Comparison of ENCODE assay signal across 1 cellular context in the genomic region with DNA sequence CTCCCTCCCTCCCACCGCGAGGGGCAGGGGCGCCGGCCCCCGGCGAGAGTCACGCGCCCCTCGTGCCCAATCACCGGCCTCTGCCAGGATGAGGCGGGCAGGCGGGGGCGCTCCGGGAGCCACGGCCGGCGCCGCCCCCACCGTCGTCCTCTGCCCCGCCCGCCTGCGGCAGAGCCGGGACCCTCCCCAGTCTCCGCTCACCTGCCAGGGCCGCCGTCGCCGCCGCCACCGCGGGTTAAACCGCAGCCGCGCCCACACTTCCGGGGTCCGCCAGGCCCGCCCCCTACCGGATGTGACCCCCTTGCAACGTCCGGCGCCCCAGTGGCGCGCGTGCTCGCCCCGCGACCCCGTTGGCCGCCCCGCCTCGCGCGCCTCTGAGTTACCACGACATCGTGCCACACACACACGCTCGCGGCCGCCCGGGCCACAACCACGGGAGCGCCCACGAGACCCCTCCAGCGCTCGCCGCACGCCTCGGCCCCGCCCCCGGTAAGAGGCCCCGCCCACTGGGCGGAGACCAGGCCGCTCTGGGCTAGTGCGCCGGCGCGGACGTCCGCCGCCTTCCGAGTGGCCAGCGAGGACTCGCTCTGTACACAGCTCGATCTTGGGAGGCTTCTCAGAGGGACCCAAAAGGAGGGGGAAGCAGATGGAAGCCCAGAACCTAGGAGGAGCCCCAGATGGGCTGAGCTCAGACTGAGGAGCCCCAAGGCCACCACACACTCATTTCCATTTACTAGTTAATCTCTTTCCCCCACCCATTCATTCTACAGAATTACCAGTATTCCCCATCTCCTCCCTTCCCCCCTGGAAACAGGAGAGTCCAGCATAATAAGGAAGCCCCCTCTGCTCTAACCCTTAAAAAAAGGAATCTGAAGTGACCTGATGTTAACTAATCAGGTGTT.
TF ChIP-seq lines count a peak whose summit lies in the region.

A gene (minus strand): TSS at position 237 of the 902 bp plus-strand sequence. CDS start 22,597 bp downstream, outside the sequence.

TF ChIP-seq in HepG2, 621 proteins besides CTCF, POLR2A, EP300 and RAD21 (continued from another document):
- TF ChIP-seq, protein P1, sequence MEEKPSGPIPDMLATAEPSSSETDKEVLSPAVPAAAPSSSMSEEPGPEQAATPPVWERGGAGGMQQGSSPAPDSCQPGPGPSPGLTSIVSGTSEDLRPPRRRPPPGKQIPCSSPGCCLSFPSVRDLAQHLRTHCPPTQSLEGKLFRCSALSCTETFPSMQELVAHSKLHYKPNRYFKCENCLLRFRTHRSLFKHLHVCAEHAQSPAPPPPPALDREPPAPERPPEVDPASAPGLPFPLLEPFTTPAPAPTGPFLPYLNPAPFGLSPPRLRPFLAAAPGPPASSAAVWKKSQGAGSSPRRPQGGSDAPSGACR (CRISPR knock-in tag; IDR thresholded peaks at IDR 0.05): no peak
- peak; percentile 77; the same call in 1 of the 2 replicates for TF ChIP-seq EEA1 (CRISPR knock-in tag; IDR thresholded peaks at IDR 0.05; ENCODE audit: borderline replicate concordance)
- TF ChIP-seq THAP11 (CRISPR knock-in tag; IDR thresholded peaks at IDR 0.05): peak; percentile 73; the same call in 1 of the 2 replicates
- TF ChIP-seq HDAC2 (CRISPR knock-in tag; IDR thresholded peaks at IDR 0.05): no peak
- TF ChIP-seq, protein P2, sequence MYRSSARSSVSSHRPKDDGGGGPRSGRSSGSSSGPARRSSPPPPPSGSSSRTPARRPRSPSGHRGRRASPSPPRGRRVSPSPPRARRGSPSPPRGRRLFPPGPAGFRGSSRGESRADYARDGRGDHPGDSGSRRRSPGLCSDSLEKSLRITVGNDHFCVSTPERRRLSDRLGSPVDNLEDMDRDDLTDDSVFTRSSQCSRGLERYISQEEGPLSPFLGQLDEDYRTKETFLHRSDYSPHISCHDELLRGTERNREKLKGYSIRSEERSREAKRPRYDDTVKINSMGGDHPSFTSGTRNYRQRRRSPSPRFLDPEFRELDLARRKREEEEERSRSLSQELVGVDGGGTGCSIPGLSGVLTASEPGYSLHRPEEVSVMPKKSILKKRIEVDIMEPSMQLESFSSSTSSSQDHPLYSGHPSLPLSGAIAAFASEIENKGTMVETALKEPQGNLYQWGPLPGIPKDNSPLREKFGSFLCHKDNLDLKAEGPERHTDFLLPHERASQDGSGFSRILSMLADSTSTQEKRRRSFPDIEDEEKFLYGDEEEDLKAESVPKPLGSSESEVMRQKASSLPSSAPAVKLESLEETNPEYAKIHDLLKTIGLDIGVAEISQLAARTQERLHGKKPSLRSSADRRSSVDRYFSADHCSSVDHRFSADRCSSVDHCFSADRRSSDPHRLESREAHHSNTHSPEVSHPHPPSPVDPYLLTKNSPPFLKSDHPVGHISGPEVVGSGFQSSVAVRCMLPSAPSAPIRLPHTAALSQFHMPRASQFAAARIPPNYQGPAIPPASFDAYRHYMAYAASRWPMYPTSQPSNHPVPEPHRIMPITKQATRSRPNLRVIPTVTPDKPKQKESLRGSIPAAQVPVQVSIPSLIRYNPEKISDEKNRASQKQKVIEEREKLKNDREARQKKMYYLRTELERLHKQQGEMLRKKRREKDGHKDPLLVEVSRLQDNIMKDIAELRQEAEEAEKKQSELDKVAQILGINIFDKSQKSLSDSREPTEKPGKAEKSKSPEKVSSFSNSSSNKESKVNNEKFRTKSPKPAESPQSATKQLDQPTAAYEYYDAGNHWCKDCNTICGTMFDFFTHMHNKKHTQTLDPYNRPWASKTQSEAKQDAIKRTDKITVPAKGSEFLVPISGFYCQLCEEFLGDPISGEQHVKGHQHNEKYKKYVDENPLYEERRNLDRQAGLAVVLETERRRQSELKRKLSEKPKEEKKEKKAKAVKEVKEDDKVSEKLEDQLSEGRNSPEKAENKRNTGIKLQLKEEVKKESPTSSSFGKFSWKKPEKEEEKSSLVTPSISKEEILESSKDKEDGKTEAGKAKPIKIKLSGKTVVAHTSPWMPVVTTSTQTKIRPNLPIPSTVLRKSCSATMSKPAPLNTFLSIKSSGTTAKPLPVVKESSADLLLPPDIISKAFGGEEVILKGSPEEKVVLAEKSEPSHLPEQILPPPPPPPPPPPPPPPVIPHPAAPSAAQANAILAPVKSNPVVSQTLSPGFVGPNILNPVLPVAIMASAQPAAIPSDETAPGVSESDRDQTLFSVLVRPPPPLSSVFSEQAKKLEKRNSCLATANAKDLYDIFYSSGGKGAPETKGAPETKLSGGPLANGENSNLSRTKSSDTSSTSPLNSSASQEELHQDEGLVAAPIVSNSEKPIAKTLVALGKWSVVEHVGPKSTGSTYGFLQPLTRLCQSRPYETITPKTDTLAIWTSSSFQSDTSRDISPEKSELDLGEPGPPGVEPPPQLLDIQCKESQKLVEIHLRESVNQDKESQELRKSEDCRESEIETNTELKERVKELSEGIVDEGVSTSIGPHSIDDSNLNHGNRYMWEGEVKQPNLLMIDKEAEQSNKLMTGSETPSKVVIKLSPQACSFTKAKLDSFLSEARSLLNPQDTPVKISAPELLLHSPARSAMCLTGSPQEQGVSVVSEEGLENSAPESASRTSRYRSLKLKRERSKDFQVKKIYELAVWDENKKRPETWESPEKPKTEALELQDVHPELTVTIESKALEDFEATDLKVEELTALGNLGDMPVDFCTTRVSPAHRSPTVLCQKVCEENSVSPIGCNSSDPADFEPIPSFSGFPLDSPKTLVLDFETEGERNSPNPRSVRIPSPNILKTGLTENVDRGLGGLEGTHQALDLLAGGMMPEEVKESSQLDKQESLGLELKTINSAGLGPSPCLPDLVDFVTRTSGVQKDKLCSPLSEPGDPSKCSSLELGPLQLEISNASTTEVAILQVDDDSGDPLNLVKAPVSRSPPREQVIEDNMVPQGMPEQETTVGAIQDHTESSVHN (CRISPR knock-in tag; IDR thresholded peaks at IDR 0.05): no peak
- TF ChIP-seq, protein P3, sequence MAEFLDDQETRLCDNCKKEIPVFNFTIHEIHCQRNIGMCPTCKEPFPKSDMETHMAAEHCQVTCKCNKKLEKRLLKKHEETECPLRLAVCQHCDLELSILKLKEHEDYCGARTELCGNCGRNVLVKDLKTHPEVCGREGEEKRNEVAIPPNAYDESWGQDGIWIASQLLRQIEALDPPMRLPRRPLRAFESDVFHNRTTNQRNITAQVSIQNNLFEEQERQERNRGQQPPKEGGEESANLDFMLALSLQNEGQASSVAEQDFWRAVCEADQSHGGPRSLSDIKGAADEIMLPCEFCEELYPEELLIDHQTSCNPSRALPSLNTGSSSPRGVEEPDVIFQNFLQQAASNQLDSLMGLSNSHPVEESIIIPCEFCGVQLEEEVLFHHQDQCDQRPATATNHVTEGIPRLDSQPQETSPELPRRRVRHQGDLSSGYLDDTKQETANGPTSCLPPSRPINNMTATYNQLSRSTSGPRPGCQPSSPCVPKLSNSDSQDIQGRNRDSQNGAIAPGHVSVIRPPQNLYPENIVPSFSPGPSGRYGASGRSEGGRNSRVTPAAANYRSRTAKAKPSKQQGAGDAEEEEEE (CRISPR knock-in tag; IDR thresholded peaks at IDR 0.05; ENCODE audit: borderline replicate concordance): no peak
- TF ChIP-seq ARNT2 (CRISPR knock-in tag; IDR thresholded peaks at IDR 0.05; ENCODE audit: low read depth): peak; percentile 76
- no peak for TF ChIP-seq SUZ12 (IDR thresholded peaks at IDR 0.05; ENCODE audit: low read depth, low read length)
- 0 out of 2 replicates have a peak, but pooled peaks have one; percentile 50 for TF ChIP-seq ZNF138 (CRISPR knock-in tag; IDR thresholded peaks at IDR 0.05; ENCODE audit: low read depth)
